In the genomic region with DNA sequence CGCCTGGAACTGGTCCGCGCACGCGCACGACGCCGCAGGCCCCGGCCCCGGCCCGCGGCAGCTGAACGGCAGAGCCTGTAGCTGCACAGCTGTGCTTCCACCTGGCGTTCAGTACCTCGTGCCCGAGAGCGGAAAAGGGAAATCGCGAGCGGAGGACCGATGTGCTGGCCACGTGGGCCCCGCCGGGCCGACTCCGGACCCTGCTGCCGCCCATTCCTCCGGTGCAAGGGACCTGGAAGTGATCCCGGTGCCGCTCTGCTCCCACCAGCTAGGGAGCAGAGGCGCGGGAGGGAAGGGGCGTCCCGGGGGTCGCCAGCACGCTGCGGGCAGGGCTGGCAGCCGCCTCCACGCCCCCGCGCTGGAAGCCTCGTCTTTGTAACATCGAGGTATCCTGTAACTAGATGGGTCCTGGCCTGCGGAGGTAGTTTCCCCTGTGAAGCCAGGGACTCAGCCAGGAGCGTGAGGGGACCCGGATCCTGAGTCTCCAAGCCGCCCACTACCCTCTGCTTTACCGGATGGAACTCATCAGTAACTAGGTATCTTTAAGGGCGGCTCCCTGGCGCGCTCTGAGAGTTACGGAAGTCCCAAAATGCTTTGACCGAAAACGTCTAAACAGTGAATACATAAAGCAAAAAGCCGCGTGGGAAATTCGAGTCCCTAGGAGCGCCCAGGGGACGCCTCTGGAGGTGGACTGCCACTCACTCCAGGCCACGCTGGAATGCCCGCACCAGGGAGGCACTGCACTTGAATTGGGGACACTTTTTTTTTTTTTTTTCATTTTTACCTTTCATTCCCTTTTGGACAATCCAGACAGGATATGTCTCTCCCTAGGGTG, we compare ENCODE assay signal across 1 cellular context.
TF ChIP-seq lines count a peak whose summit lies in the region.

No MANE protein-coding gene starts in this region.

TF ChIP-seq in K562, 482 proteins besides CTCF, POLR2A, EP300 and RAD21 (continued from another document and continues in another):
- TF ChIP-seq, protein P1, sequence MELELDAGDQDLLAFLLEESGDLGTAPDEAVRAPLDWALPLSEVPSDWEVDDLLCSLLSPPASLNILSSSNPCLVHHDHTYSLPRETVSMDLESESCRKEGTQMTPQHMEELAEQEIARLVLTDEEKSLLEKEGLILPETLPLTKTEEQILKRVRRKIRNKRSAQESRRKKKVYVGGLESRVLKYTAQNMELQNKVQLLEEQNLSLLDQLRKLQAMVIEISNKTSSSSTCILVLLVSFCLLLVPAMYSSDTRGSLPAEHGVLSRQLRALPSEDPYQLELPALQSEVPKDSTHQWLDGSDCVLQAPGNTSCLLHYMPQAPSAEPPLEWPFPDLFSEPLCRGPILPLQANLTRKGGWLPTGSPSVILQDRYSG (tag; conservative IDR thresholded peaks at IDR 0.05; ENCODE audit: low read depth) = 0 out of 2 replicates have a peak, but pooled peaks have one; percentile 26
- no peak for TF ChIP-seq KDM4B (IDR thresholded peaks at IDR 0.05; ENCODE audit: borderline replicate concordance in 2 of 2, low read depth in 1 of 2)
- TF ChIP-seq, protein P2, sequence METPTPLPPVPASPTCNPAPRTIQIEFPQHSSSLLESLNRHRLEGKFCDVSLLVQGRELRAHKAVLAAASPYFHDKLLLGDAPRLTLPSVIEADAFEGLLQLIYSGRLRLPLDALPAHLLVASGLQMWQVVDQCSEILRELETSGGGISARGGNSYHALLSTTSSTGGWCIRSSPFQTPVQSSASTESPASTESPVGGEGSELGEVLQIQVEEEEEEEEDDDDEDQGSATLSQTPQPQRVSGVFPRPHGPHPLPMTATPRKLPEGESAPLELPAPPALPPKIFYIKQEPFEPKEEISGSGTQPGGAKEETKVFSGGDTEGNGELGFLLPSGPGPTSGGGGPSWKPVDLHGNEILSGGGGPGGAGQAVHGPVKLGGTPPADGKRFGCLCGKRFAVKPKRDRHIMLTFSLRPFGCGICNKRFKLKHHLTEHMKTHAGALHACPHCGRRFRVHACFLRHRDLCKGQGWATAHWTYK (CRISPR knock-in tag; IDR thresholded peaks at IDR 0.05) = peak; percentile 84; the same call in 1 of the 2 replicates
- no peak for TF ChIP-seq GATA2 (CRISPR knock-in tag; IDR thresholded peaks at IDR 0.05)
- TF ChIP-seq SNIP1 (IDR thresholded peaks at IDR 0.05; ENCODE audit: low read depth) = no peak
- TF ChIP-seq SOX6 (IDR thresholded peaks at IDR 0.05) = no peak
- peak; percentile 26; the same call in 1 of the 2 replicates for TF ChIP-seq ZNF263 (CRISPR knock-in tag; IDR thresholded peaks at IDR 0.05; ENCODE audit: borderline replicate concordance)
- TF ChIP-seq DNMT1 (IDR thresholded peaks at IDR 0.05) = no peak
- TF ChIP-seq ZNF77 (CRISPR knock-in tag; IDR thresholded peaks at IDR 0.05) = no peak
- peak; percentile 28; the same call in 1 of the 2 replicates for TF ChIP-seq TARDBP (IDR thresholded peaks at IDR 0.05)
- no peak for TF ChIP-seq RFX7 (CRISPR knock-in tag; IDR thresholded peaks at IDR 0.05)
- peak; percentile 73 for TF ChIP-seq RAD51 (IDR thresholded peaks at IDR 0.05; ENCODE audit: borderline replicate concordance, low read depth)
- TF ChIP-seq, protein P3, sequence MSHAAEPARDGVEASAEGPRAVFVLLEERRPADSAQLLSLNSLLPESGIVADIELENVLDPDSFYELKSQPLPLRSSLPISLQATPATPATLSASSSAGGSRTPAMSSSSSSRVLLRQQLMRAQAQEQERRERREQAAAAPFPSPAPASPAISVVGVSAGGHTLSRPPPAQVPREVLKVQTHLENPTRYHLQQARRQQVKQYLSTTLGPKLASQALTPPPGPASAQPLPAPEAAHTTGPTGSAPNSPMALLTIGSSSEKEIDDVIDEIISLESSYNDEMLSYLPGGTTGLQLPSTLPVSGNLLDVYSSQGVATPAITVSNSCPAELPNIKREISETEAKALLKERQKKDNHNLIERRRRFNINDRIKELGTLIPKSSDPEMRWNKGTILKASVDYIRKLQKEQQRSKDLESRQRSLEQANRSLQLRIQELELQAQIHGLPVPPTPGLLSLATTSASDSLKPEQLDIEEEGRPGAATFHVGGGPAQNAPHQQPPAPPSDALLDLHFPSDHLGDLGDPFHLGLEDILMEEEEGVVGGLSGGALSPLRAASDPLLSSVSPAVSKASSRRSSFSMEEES (CRISPR knock-in tag; IDR thresholded peaks at IDR 0.05) = no peak
- TF ChIP-seq ZNF274 (IDR thresholded peaks at IDR 0.05; ENCODE audit: borderline replicate concordance, low read depth, low read length) = no peak
- no peak for TF ChIP-seq PURB (CRISPR knock-in tag; IDR thresholded peaks at IDR 0.05; ENCODE audit: low read depth)
- no peak for TF ChIP-seq U2AF1 (optimal IDR thresholded peaks at IDR 0.05; ENCODE audit: low read depth, low read length)
- TF ChIP-seq, protein P4, sequence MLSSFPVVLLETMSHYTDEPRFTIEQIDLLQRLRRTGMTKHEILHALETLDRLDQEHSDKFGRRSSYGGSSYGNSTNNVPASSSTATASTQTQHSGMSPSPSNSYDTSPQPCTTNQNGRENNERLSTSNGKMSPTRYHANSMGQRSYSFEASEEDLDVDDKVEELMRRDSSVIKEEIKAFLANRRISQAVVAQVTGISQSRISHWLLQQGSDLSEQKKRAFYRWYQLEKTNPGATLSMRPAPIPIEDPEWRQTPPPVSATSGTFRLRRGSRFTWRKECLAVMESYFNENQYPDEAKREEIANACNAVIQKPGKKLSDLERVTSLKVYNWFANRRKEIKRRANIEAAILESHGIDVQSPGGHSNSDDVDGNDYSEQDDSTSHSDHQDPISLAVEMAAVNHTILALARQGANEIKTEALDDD (IDR thresholded peaks at IDR 0.05) = 0 out of 2 replicates have a peak, but pooled peaks have one; percentile 13
- TF ChIP-seq, protein P5, sequence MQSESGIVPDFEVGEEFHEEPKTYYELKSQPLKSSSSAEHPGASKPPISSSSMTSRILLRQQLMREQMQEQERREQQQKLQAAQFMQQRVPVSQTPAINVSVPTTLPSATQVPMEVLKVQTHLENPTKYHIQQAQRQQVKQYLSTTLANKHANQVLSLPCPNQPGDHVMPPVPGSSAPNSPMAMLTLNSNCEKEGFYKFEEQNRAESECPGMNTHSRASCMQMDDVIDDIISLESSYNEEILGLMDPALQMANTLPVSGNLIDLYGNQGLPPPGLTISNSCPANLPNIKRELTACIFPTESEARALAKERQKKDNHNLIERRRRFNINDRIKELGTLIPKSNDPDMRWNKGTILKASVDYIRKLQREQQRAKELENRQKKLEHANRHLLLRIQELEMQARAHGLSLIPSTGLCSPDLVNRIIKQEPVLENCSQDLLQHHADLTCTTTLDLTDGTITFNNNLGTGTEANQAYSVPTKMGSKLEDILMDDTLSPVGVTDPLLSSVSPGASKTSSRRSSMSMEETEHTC (IDR thresholded peaks at IDR 0.05) = peak; percentile 74; the same call in 1 of the 2 replicates
- no peak for TF ChIP-seq POLR2AphosphoS2 (IDR thresholded peaks at IDR 0.05; ENCODE audit: low read length)
- TF ChIP-seq, protein P6, sequence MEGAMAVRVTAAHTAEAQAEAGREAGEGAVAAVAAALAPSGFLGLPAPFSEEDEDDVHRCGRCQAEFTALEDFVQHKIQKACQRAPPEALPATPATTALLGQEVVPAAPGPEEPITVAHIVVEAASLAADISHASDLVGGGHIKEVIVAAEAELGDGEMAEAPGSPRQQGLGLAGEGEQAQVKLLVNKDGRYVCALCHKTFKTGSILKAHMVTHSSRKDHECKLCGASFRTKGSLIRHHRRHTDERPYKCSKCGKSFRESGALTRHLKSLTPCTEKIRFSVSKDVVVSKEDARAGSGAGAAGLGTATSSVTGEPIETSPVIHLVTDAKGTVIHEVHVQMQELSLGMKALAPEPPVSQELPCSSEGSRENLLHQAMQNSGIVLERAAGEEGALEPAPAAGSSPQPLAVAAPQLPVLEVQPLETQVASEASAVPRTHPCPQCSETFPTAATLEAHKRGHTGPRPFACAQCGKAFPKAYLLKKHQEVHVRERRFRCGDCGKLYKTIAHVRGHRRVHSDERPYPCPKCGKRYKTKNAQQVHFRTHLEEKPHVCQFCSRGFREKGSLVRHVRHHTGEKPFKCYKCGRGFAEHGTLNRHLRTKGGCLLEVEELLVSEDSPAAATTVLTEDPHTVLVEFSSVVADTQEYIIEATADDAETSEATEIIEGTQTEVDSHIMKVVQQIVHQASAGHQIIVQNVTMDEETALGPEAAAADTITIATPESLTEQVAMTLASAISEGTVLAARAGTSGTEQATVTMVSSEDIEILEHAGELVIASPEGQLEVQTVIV (CRISPR knock-in tag; IDR thresholded peaks at IDR 0.05; ENCODE audit: borderline replicate concordance) = no peak
- no peak for TF ChIP-seq ZFP36 (IDR thresholded peaks at IDR 0.05; ENCODE audit: low read depth, low read length, partially characterized antibody)
- TF ChIP-seq MAFG (tag; conservative IDR thresholded peaks at IDR 0.05) = no peak
- TF ChIP-seq PHF20 (IDR thresholded peaks at IDR 0.05; ENCODE audit: partially characterized antibody) = peak; percentile 33
- TF ChIP-seq ZC3H4 (CRISPR knock-in tag; IDR thresholded peaks at IDR 0.05; ENCODE audit: borderline replicate concordance) = no peak
- peak; percentile 45; the same call in 1 of the 2 replicates for TF ChIP-seq TEAD4 (IDR thresholded peaks at IDR 0.05; ENCODE audit: low read length)
- peak; percentile 68; the same call in 1 of the 2 replicates for TF ChIP-seq TEAD4 (CRISPR knock-in tag; IDR thresholded peaks at IDR 0.05; ENCODE audit: borderline replicate concordance)
- TF ChIP-seq GATAD2B (IDR thresholded peaks at IDR 0.05; ENCODE audit: borderline replicate concordance) = no peak
- TF ChIP-seq NR2C1 (IDR thresholded peaks at IDR 0.05) = no peak
- 0 out of 2 replicates have a peak, but pooled peaks have one; percentile 12 for TF ChIP-seq NR2C1 (tag; IDR thresholded peaks at IDR 0.05)
- TF ChIP-seq, protein P7, sequence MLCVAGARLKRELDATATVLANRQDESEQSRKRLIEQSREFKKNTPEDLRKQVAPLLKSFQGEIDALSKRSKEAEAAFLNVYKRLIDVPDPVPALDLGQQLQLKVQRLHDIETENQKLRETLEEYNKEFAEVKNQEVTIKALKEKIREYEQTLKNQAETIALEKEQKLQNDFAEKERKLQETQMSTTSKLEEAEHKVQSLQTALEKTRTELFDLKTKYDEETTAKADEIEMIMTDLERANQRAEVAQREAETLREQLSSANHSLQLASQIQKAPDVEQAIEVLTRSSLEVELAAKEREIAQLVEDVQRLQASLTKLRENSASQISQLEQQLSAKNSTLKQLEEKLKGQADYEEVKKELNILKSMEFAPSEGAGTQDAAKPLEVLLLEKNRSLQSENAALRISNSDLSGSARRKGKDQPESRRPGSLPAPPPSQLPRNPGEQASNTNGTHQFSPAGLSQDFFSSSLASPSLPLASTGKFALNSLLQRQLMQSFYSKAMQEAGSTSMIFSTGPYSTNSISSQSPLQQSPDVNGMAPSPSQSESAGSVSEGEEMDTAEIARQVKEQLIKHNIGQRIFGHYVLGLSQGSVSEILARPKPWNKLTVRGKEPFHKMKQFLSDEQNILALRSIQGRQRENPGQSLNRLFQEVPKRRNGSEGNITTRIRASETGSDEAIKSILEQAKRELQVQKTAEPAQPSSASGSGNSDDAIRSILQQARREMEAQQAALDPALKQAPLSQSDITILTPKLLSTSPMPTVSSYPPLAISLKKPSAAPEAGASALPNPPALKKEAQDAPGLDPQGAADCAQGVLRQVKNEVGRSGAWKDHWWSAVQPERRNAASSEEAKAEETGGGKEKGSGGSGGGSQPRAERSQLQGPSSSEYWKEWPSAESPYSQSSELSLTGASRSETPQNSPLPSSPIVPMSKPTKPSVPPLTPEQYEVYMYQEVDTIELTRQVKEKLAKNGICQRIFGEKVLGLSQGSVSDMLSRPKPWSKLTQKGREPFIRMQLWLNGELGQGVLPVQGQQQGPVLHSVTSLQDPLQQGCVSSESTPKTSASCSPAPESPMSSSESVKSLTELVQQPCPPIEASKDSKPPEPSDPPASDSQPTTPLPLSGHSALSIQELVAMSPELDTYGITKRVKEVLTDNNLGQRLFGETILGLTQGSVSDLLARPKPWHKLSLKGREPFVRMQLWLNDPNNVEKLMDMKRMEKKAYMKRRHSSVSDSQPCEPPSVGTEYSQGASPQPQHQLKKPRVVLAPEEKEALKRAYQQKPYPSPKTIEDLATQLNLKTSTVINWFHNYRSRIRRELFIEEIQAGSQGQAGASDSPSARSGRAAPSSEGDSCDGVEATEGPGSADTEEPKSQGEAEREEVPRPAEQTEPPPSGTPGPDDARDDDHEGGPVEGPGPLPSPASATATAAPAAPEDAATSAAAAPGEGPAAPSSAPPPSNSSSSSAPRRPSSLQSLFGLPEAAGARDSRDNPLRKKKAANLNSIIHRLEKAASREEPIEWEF (CRISPR knock-in tag; IDR thresholded peaks at IDR 0.05) = no peak
- TF ChIP-seq ZNF408 (CRISPR knock-in tag; IDR thresholded peaks at IDR 0.05; ENCODE audit: low read depth) = no peak
- no peak for TF ChIP-seq KAT2B (IDR thresholded peaks at IDR 0.05; ENCODE audit: low read depth, low read length)
- no peak for TF ChIP-seq ZNF764 (CRISPR knock-in tag; IDR thresholded peaks at IDR 0.05; ENCODE audit: low read depth)
- TF ChIP-seq NELFE (IDR thresholded peaks at IDR 0.05; ENCODE audit: insufficient read depth, insufficient read length) = no peak
- peak; percentile 1 for TF ChIP-seq CCNT2 (IDR thresholded peaks at IDR 0.05; ENCODE audit: borderline replicate concordance, extremely low read depth, insufficient read length, low read depth, low read length)
- peak; percentile 41; the same call in 1 of the 2 replicates for TF ChIP-seq POLR2H (tag; IDR thresholded peaks at IDR 0.05; ENCODE audit: low read depth)
- peak; percentile 99 for TF ChIP-seq L3MBTL2 (IDR thresholded peaks at IDR 0.05)
- TF ChIP-seq NFRKB (IDR thresholded peaks at IDR 0.05; ENCODE audit: low read depth) = no peak
- TF ChIP-seq ZNF184 (CRISPR knock-in tag; IDR thresholded peaks at IDR 0.05) = no peak
